ENCODE assay signal across 8 cellular contexts in the genomic region with DNA sequence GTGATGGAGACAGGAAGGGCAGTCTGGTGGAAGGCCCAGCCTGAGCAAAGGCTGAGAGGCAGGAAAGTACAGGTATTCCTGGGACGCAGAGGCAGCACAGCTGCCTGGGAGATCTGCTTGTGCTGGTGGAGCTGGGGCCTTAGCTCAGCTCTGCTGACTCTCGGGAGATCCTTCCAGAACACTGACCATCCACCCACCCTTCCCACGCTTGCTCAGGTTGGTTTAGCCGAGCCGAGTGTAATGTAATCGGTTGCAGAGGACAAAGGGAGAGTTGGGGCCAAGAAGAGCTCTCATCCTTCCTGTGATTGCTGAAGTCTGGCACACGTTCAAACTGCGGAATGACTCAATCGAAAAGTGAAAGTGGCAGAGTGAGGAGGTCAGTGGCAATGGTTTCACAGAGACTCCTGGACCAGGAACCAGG. TPM values are rescaled to one million over a fixed set of nuclear protein-coding genes. Genes with fewer than 3 reads are reported as not detected.
DNase-seq lines count a peak whose midpoint lies in the region; ATAC-seq lines count a peak whose summit lies in the region.

No MANE protein-coding gene starts in this region.

- in situ Hi-C loops in SK-MEL-5 (cut with HindIII; ENCODE audit: low pct_unique_long_range_greater_than_20kb, low sequenced_read_pairs): no loop called here

- H3K27ac ChIP-seq in ACC112 (ENCODE audit: low read depth, low read length) (peak overlapping the region; percentile 46; the same call in 1 of the 2 replicates), right cardiac atrium (ENCODE audit: low read length) (no peak overlapping the region)

- peaks cover 0 to 9% of the 10 kb centered on the region in 2 donors for H3K27me3 Mint-ChIP-seq in effector memory CD8-positive, alpha-beta T cell

- H2AFZ ChIP-seq in ACC112 (ENCODE audit: low read length, unreplicated experiment): no peak overlapping the region

- WGBS in right cardiac atrium: 12% methylated on average over 9 of the region's 9 CpGs

- H3K9me3 ChIP-seq in right cardiac atrium (ENCODE audit: control insufficient read depth, low read length): no peaks in the 10 kb centered on the region

- H3K9me3 Mint-ChIP-seq in effector memory CD8-positive, alpha-beta T cell: no peaks in the 10 kb centered on the region

- no peaks in the 10 kb centered on the region for H3K36me3 Mint-ChIP-seq in effector memory CD8-positive, alpha-beta T cell (ENCODE audit: insufficient read depth)

- H3K4me1 Mint-ChIP-seq in effector memory CD8-positive, alpha-beta T cell (ENCODE audit: low read depth in 2 of 2): peaks cover 0 to 6% of the 10 kb centered on the region in 2 donors

- peak; percentile 55 to 70 for ATAC-seq in right cardiac atrium
- no peak for ATAC-seq in effector memory CD8-positive, alpha-beta T cell (replicated peaks)

- intact Hi-C loops in right cardiac atrium (cut with DNase I): no loop called here

- H3K4me1 ChIP-seq in ACC112 (ENCODE audit: control insufficient read depth, insufficient read depth, low read length, unreplicated experiment): peaks cover 38% of the 10 kb centered on the region
- peaks cover 2% of the 10 kb centered on the region for H3K4me1 ChIP-seq in right cardiac atrium (ENCODE audit: control insufficient read depth, insufficient read depth, low read length)

- H3K27me3 ChIP-seq in ACC112 (ENCODE audit: insufficient read depth, low read length) (no peaks in the 10 kb centered on the region), right cardiac atrium (ENCODE audit: control insufficient read depth, insufficient read depth) (no peaks in the 10 kb centered on the region)

- no peak overlapping the region for H3K4me3 Mint-ChIP-seq in effector memory CD8-positive, alpha-beta T cell

- no peaks in the 10 kb centered on the region for H3K79me2 ChIP-seq in ACC112 (ENCODE audit: control insufficient read depth, insufficient read depth, low read length, unreplicated experiment)

- DNase-seq in GOT3 (lab: John Stamatoyannopoulos, UW) (peak; percentile 36), SK-MEL-5 (ENCODE audit: low read depth, low spot score) (peak; percentile 9), right cardiac atrium (no peak), ureter (ENCODE audit: low spot score) (peak; percentile 85), occipital lobe (lab: John Stamatoyannopoulos, UW) (no peak), SK-N-DZ (ENCODE audit: low spot score) (no peak)
- no peak for DNase-seq in effector memory CD8-positive, alpha-beta T cell

- no peaks in the 10 kb centered on the region for H3K36me3 ChIP-seq in ACC112 (ENCODE audit: insufficient read depth, low read length)

- H3K27ac Mint-ChIP-seq in effector memory CD8-positive, alpha-beta T cell: no peak overlapping the region

- no peak overlapping the region for H3K4me3 ChIP-seq in ACC112 (ENCODE audit: low read depth, low read length)
- no peak overlapping the region for H3K4me3 ChIP-seq in right cardiac atrium (ENCODE audit: low read length)

RNA-seq across cellular contexts. Expression of a gene that starts 43.1 kb away (rescaled TPM):
- total RNA-seq in SK-MEL-5 (2014; rRNA removed; shearing (Covaris generic)): not detected in 2 replicates
- not detected in 2 replicates for polyA plus RNA-seq in SK-MEL-5 (2015; cell fraction: cytosol; rRNA removed)
- polyA plus RNA-seq in SK-MEL-5 (2015; cell fraction: nucleus; rRNA removed): not detected in 2 replicates
- total RNA-seq in right cardiac atrium: under 1 TPM in 1 of 4 donors, not detected in 3; 0.12 TPM
- polyA plus RNA-seq in right cardiac atrium: 0.09 TPM
- total RNA-seq in ureter: 1.4 TPM
- total RNA-seq in occipital lobe: not detected
- polyA plus RNA-seq in SK-N-DZ (2014; cell fraction: cytosol; rRNA removed): not detected in 2 replicates
- polyA plus RNA-seq in SK-N-DZ (2014; cell fraction: nucleus; rRNA removed): 0.03 TPM in 1 of 2 replicates, not detected in the other

RNA-seq across cellular contexts. Expression of a gene that starts 55.5 kb away (rescaled TPM):
- total RNA-seq in SK-MEL-5 (2014; rRNA removed; shearing (Covaris generic)): not detected in 2 replicates
- not detected in 2 replicates for polyA plus RNA-seq in SK-MEL-5 (2015; cell fraction: cytosol; rRNA removed)
- not detected in 2 replicates for polyA plus RNA-seq in SK-MEL-5 (2015; cell fraction: nucleus; rRNA removed)
- total RNA-seq in right cardiac atrium (1 to 10 TPM in 3 of 4 donors, under 1 TPM in 1; 0.34 to 1.3 (median 1.1) TPM), ureter (7.4 TPM), occipital lobe (3.9 TPM)
- 1.5 TPM for polyA plus RNA-seq in right cardiac atrium
- polyA plus RNA-seq in SK-N-DZ (2014; cell fraction: cytosol; rRNA removed): 0.39 and 1.0 TPM in 2 replicates
- 0.65 and 1.9 TPM in 2 replicates for polyA plus RNA-seq in SK-N-DZ (2014; cell fraction: nucleus; rRNA removed)

Comparison
In these comparisons a context has a peak if more than half of its experiments do, and no peak if none do; other contexts are left out.
1. DNase-seq: peak in GOT3 (single experiment), SK-MEL-5 (single experiment) and ureter (single experiment); none in right cardiac atrium (0 of 3), effector memory CD8-positive, alpha-beta T cell (0 of 3), occipital lobe (single experiment) and SK-N-DZ (single experiment).